ENCODE assay signal across 25 cellular contexts in the genomic region with DNA sequence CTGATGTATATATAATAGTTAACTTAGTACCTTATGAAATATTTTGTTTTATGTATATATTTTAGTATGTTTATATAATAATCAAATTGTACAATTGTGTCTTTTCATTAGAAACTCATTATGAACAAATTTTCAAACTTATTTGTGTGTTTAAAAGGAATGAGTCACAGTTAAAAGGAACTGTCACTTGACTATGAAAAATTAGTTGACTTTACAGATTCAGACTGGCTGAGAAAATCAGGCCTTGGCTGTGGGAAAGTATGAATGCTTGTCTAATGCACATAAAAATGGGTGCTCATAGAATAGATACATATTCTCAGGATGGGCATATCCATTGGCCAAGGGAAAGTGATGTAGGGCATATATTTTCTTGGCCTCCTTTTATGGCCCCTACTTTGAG.
"Had no signal": no experiment of that assay in that cellular context is flagged by ENCODE, and none has a peak within 500 bp of the region (broad histone marks: within the 10 kb centered on the region; RNA-seq: fewer than 3 reads in every experiment).

No MANE protein-coding gene starts in this region.

- H3K36me3 ChIP-seq: gastroesophageal sphincter, heart left ventricle, left lung, neural progenitor cell, right atrium auricular region, stomach, thyroid gland, upper lobe of left lung had no signal

- H3K27ac ChIP-seq: coronary artery, dorsolateral prefrontal cortex, gastroesophageal sphincter, heart left ventricle, hepatocyte, left lung, neural progenitor cell, parathyroid adenoma, right atrium auricular region, stomach, thyroid gland, upper lobe of left lung had no signal

- H3K9me3 ChIP-seq: gastroesophageal sphincter, heart left ventricle, left lung, right atrium auricular region, stomach, thyroid gland, upper lobe of left lung had no signal

- ATAC-seq: gastroesophageal sphincter; heart left ventricle; left lung; naive thymus-derived CD4-positive, alpha-beta T cell; sciatic nerve; stimulated activated effector memory CD8-positive, alpha-beta T cell treated with anti-CD3 and anti-CD28 coated beads, Interleukin-12 subunit alpha, Interleukin-12 subunit beta, amount 100 ng/mL, for 72 hours had no signal

- H3K9ac ChIP-seq: neural progenitor cell, parathyroid adenoma had no signal

- H3K4me3 ChIP-seq: coronary artery, dorsolateral prefrontal cortex, gastroesophageal sphincter, heart left ventricle, hepatocyte, left lung, neural progenitor cell, right atrium auricular region, smooth muscle cell, stomach, thyroid gland, upper lobe of left lung had no signal

- H3K27me3 ChIP-seq: dorsolateral prefrontal cortex, gastroesophageal sphincter, heart left ventricle, hepatocyte, left lung, neural progenitor cell, right atrium auricular region, stomach, thyroid gland, upper lobe of left lung had no signal

- H3K4me1 ChIP-seq: gastroesophageal sphincter, heart left ventricle, left lung, neural progenitor cell, parathyroid adenoma, right atrium auricular region, stomach, upper lobe of left lung had no signal

- DNase-seq: dorsolateral prefrontal cortex; effector CD4-positive, alpha-beta T cell; foreskin fibroblast; heart left ventricle; kidney; left lung; mesendoderm; midbrain; naive thymus-derived CD4-positive, alpha-beta T cell; stimulated activated CD4-positive, alpha-beta T cell treated with anti-CD3 and anti-CD28 coated beads, Interleukin-12 subunit alpha, Interleukin-12 subunit beta, amount 100 ng/mL, for 4 hours; stimulated activated CD4-positive, alpha-beta T cell treated with anti-CD3 and anti-CD28 coated beads, Interleukin-2, amount 100 ng/mL, for 24 hours; stimulated activated CD4-positive, alpha-beta T cell treated with anti-CD3 and anti-CD28 coated beads, Interleukin-4, amount 100 ng/mL, for 24 hours; stimulated activated naive CD4-positive, alpha-beta T cell treated with Interleukin-2 at 50 U/mL for 16 hours; stomach; thyroid gland; upper lobe of left lung had no signal

- H3K4me2 ChIP-seq: hepatocyte, neural progenitor cell, smooth muscle cell had no signal

- H2AFZ ChIP-seq: hepatocyte, neural progenitor cell, parathyroid adenoma had no signal

- H3K79me2 ChIP-seq: hepatocyte, parathyroid adenoma had no signal
